ENCODE assay signal across 1 cellular context in genomic region chr3:58564456-58565160, GRCh38.
A peak's percentile ranks its signal among the peaks of the same experiment; 100 is the strongest.
TF ChIP-seq lines count a peak whose summit lies in the region.

No MANE protein-coding gene starts in this region.

TF ChIP-seq in SK-N-SH, 30 proteins besides CTCF, POLR2A, EP300 and RAD21 (continued from another document):
- no peak for TF ChIP-seq POLR2AphosphoS5 (IDR thresholded peaks at IDR 0.05; ENCODE audit: low read depth, low read length)
- peak; percentile 27; the same call in 1 of the 2 replicates for TF ChIP-seq NFIC (IDR thresholded peaks at IDR 0.05; ENCODE audit: borderline replicate concordance)
- no peak for TF ChIP-seq ZBTB33 (IDR thresholded peaks at IDR 0.05; ENCODE audit: borderline replicate concordance, low read depth)
- TF ChIP-seq, protein P1, sequence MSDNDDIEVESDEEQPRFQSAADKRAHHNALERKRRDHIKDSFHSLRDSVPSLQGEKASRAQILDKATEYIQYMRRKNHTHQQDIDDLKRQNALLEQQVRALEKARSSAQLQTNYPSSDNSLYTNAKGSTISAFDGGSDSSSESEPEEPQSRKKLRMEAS (IDR thresholded peaks at IDR 0.05; ENCODE audit: low read depth) = peak; percentile 57
- peak; percentile 64 for TF ChIP-seq TCF12 (IDR thresholded peaks at IDR 0.05)
- peak; percentile 37; the same call in 1 of the 2 replicates for TF ChIP-seq JUND (IDR thresholded peaks at IDR 0.05)
- peak; percentile 11; the same call in 1 of the 2 replicates for TF ChIP-seq RXRA (IDR thresholded peaks at IDR 0.05; ENCODE audit: borderline replicate concordance, low read depth)
- peak; percentile 58; the same call in 1 of the 2 replicates for TF ChIP-seq FOSL2 (IDR thresholded peaks at IDR 0.05; ENCODE audit: borderline replicate concordance, low read depth)
- no peak for TF ChIP-seq CHD2 (IDR thresholded peaks at IDR 0.05; ENCODE audit: low read length, partially characterized antibody)
- TF ChIP-seq TEAD4 (IDR thresholded peaks at IDR 0.05; ENCODE audit: borderline replicate concordance, insufficient read depth) = 0 out of 2 replicates have a peak, but pooled peaks have one; percentile 38
